In the genomic region with DNA sequence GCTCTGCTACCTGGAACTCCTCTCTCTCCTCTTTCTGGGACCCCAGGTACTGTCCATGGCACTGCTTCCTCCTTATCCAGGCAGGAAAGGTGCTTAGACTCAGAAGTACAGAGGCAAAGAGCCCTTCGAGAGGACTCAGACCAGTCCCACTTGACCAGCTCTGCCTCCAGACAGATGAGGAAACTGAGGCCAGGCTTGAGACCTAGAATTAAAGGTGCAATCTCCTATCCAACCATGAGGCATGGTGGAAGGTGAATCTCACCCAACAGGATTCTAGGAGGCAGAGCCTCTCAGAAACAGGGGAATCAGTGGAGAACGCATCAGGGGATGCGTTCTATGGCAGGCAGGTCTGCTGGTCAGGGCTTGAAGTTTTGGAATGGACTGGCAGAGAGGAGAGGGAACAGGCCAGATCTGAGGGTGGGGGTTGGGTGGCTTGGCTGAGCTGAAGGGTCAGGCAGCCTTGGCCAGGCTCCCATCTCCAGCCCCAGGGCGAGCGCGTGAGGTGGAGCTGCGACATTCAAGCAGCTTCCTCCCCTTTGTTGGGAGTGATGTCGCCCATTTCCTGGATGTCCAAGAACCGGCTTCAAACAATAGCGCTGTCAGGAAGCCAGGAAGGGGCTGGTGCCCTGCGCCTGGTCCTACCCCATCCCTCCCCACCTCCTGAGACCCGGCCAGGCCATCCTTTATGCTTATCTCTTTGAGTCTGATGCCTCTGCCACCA, we compare ENCODE assay signal across 27 cellular contexts. TPM values are rescaled to one million over a fixed set of nuclear protein-coding genes. Genes with fewer than 3 reads are reported as not detected.
DNase-seq lines count a peak whose midpoint lies in the region; ATAC-seq and TF ChIP-seq lines count a peak whose summit lies in the region.
"Had no signal": no experiment of that assay in that cellular context is flagged by ENCODE, and none has a peak within 500 bp of the region (broad histone marks: within the 10 kb centered on the region; RNA-seq: fewer than 3 reads in every experiment).

No MANE protein-coding gene starts in this region.

- H2BK120ac ChIP-seq in neuronal stem cell (ENCODE audit: low read depth, low read length), result no peak overlapping the region

- H2AK5ac ChIP-seq in neuronal stem cell (ENCODE audit: low read depth, low read length), result no peak overlapping the region

- H3K9me2 ChIP-seq in PC-3 (replicated peaks; ENCODE audit: low read length), result no peaks in the 10 kb centered on the region

- no peak overlapping the region for H3K4me3 ChIP-seq in neuronal stem cell (ENCODE audit: low read length in 2 of 2)
- no peak overlapping the region for H3K4me3 ChIP-seq in PC-3 (ENCODE audit: low read length)
- H3K4me3 ChIP-seq: esophagus squamous epithelium, GM23248, SJCRH30, thoracic aorta had no signal

- H3K79me1 ChIP-seq in neuronal stem cell (ENCODE audit: low read depth, low read length), result no peaks in the 10 kb centered on the region

- H3K4me1 ChIP-seq in neuronal stem cell (ENCODE audit: control insufficient read depth in 2 of 2, insufficient read depth in 1 of 2, low read depth in 1 of 2, low read length in 2 of 2) (peaks cover 18 to 21% of the 10 kb centered on the region in 2 donors), PC-3 (ENCODE audit: insufficient read depth, low read length) (no peaks in the 10 kb centered on the region)

- no TSS peak for BruUV-seq in PC-3 (replicated peaks; lab: Mats Ljungman, UMichigan)

- whole genome bisulfite sequencing in neuronal stem cell (ENCODE audit: extremely low coverage in 2 of 2, insufficient read length in 2 of 2, insufficient replicate concordance in 1 of 2), 2 donors, result no CpG with 5 or more reads among the region's 12 CpGs

- H3K14ac ChIP-seq in neuronal stem cell (ENCODE audit: low read length), result no peak overlapping the region

- CTCF ChIA-PET in PC-3 (lab: Charles Lee), result no interaction called here

- H3K27me3 ChIP-seq in neuronal stem cell (ENCODE audit: control insufficient read depth in 3 of 3, insufficient read depth in 3 of 3, low read depth in 1 of 3, low read length in 3 of 3), result peaks cover 0 to 70% (median 59%) of the 10 kb centered on the region in 3 experiments
- no peaks in the 10 kb centered on the region for H3K27me3 ChIP-seq in PC-3 (ENCODE audit: low read length)

- no peak overlapping the region for H3K4me2 ChIP-seq in neuronal stem cell (ENCODE audit: insufficient read depth, low read length, poor library complexity, severe bottlenecking)
- H3K4me2 ChIP-seq in PC-3 (ENCODE audit: low read length), result no peak overlapping the region

- no peaks in the 10 kb centered on the region for H4K20me1 ChIP-seq in PC-3 (ENCODE audit: low read length)

- H3K9me3 ChIP-seq in neuronal stem cell (replicated peaks in 1 of 2; ENCODE audit: control insufficient read depth in 2 of 2, insufficient read depth in 1 of 2, low read depth in 1 of 2, low read length in 2 of 2) (no peaks in the 10 kb centered on the region), PC-3 (ENCODE audit: low read length) (no peaks in the 10 kb centered on the region)
- H3K9me3 ChIP-seq: esophagus squamous epithelium, SJCRH30, thoracic aorta had no signal

- no peak for TF ChIP-seq CTCF in PC-3 (conservative IDR thresholded peaks at IDR 0.05; ENCODE audit: low read depth, low read length)

- ATAC-seq in Right ventricle myocardium inferior, result no peak
- ATAC-seq in left ventricle myocardium superior, result peak; percentile 49
- ATAC-seq in HG02840 (IDR thresholded peaks at IDR 0.05; ENCODE audit: low FRiP score, unreplicated experiment), result no peak
- ATAC-seq in GM18502 (IDR thresholded peaks at IDR 0.05; ENCODE audit: poor library complexity, unreplicated experiment), result no peak
- ATAC-seq in PC-3, result no peak
- ATAC-seq in GM21526 (IDR thresholded peaks at IDR 0.05; ENCODE audit: low FRiP score, unreplicated experiment), result no peak
- ATAC-seq: activated CD8-positive, alpha-beta T cell treated with anti-CD3 and anti-CD28 coated beads for 36 hours; activated naive CD8-positive, alpha-beta T cell treated with anti-CD3 and anti-CD28 coated beads, Interleukin-2, amount 50 U/mL, for 24 hours; Panc1 had no signal

- H3K23ac ChIP-seq in neuronal stem cell (ENCODE audit: low read depth, low read length, poor library complexity), result peak overlapping the region; percentile 8

- H3K27ac ChIP-seq in neuronal stem cell (replicated peaks; ENCODE audit: low read length), result no peak overlapping the region
- H3K27ac ChIP-seq in PC-3 (ENCODE audit: low read length), result no peak overlapping the region
- H3K27ac ChIP-seq: 22Rv1, GM23248, SJCRH30, thoracic aorta had no signal

- H3F3A ChIP-seq in PC-3 (ENCODE audit: low read length, unreplicated experiment), result no peaks in the 10 kb centered on the region

- H3K18ac ChIP-seq in neuronal stem cell (ENCODE audit: low read length), result no peak overlapping the region

- intact Hi-C loops in Right ventricle myocardium inferior (cut with DNase I) (no loop called here), cardiac septum (cut with DNase I) (no loop called here), left ventricle myocardium superior (cut with micrococcal nuclease) (no loop called here), PC-3 (cut with micrococcal nuclease) (no loop called here)

- POLR2A ChIA-PET in PC-3 (lab: Charles Lee; ENCODE audit: unreplicated experiment), result no interaction called here

- H2BK5ac ChIP-seq in neuronal stem cell (ENCODE audit: low read length), result peak overlapping the region; percentile 19

- H2AFZ ChIP-seq in neuronal stem cell (ENCODE audit: low read length) (no peak overlapping the region), PC-3 (ENCODE audit: low read length) (no peak overlapping the region)
- H2AFZ ChIP-seq: GM23248 had no signal

- H3K9ac ChIP-seq in neuronal stem cell (ENCODE audit: low read depth, low read length, poor library complexity) (peak overlapping the region; percentile 27), PC-3 (ENCODE audit: low read length) (no peak overlapping the region)
- H3K9ac ChIP-seq: GM23248 had no signal

- H4K8ac ChIP-seq in neuronal stem cell (ENCODE audit: low read depth, low read length), result no peak overlapping the region

- no peak overlapping the region for H2BK12ac ChIP-seq in neuronal stem cell (ENCODE audit: low read length)

- H3K36me3 ChIP-seq in neuronal stem cell (replicated peaks in 1 of 2; ENCODE audit: control insufficient read depth in 2 of 2, insufficient read depth in 2 of 2, low read length in 2 of 2), result no peaks in the 10 kb centered on the region
- H3K36me3 ChIP-seq in PC-3 (ENCODE audit: low read depth, low read length), result no peaks in the 10 kb centered on the region
- H3K36me3 ChIP-seq: esophagus squamous epithelium, SJCRH30, thoracic aorta had no signal

- no peak overlapping the region for H3K4ac ChIP-seq in neuronal stem cell (ENCODE audit: low read length)

- peak; percentile 74 for DNase-seq in Right ventricle myocardium inferior (ENCODE audit: missing footprints)
- no peak for DNase-seq in cardiac septum (ENCODE audit: low spot score)
- DNase-seq in left ventricle myocardium superior, result peak; percentile 66
- no peak for DNase-seq in neuronal stem cell (ENCODE audit: low spot score)
- no peak for DNase-seq in PC-3
- DNase-seq: activated CD4-positive, CD25-positive, alpha-beta regulatory T cell treated with anti-CD3 and anti-CD28 coated beads, Interleukin-2, amount 50 U/mL, for 72 hours; activated CD8-positive, alpha-beta T cell treated with anti-CD3 and anti-CD28 coated beads for 36 hours; activated gamma-delta T cell; activated naive CD8-positive, alpha-beta T cell treated with anti-CD3 and anti-CD28 coated beads, Interleukin-2, amount 50 U/mL, for 24 hours; CD4-positive, CD25-positive, alpha-beta regulatory T cell; DMS 273 treated with DMSO at 0.1 percent for 48 hours; effector memory CD4-positive, alpha-beta T cell; esophagus squamous epithelium; GM23248; KG1; NCI-H146; NCI-H2171 treated with DMSO at 0.1 percent for 48 hours; NCI-H524 treated with DMSO at 0.1 percent for 48 hours; SJCRH30; stimulated activated naive CD4-positive, alpha-beta T cell treated with Interleukin-2 at 50 U/mL for 16 hours had no signal

- no peaks in the 10 kb centered on the region for H3K79me2 ChIP-seq in PC-3 (ENCODE audit: low read length)

- no peak overlapping the region for H4K91ac ChIP-seq in neuronal stem cell (ENCODE audit: low read depth, low read length, poor library complexity)

- no peak overlapping the region for H2BK15ac ChIP-seq in neuronal stem cell (ENCODE audit: low read length)

RNA-seq across cellular contexts. Expression of a gene that starts 26.2 kb away (rescaled TPM):
- total RNA-seq in Right ventricle myocardium inferior (297 TPM), cardiac septum (230 TPM), left ventricle myocardium superior (321 TPM), PC-3 (2014; rRNA removed) (67.5 and 71.4 TPM in 2 replicates)
- polyA plus RNA-seq in neuronal stem cell (2013, experiment 1 of 2), result 74.6 TPM
- 76.8 TPM for polyA plus RNA-seq in neuronal stem cell (2013, experiment 2 of 2)

RNA-seq across cellular contexts. Expression of a gene that starts 26.3 kb away (rescaled TPM):
- total RNA-seq in Right ventricle myocardium inferior (not detected), cardiac septum (not detected), left ventricle myocardium superior (not detected), PC-3 (2014; rRNA removed) (not detected in 2 replicates)
- polyA plus RNA-seq in neuronal stem cell (2013, experiment 1 of 2), result 0.61 TPM
- 1.4 TPM for polyA plus RNA-seq in neuronal stem cell (2013, experiment 2 of 2)
- total RNA-seq: activated CD8-positive, alpha-beta T cell treated with anti-CD3 and anti-CD28 coated beads for 36 hours; CD4-positive, CD25-positive, alpha-beta regulatory T cell; esophagus squamous epithelium; GM23248; SJCRH30; thoracic aorta had no signal
- polyA plus RNA-seq: CD4-positive, CD25-positive, alpha-beta regulatory T cell; GM23248; keratinocyte had no signal

RNA-seq across cellular contexts. Expression of a gene that starts 40.3 kb away (rescaled TPM):
- 5.0 TPM for total RNA-seq in Right ventricle myocardium inferior
- 12.6 TPM for total RNA-seq in cardiac septum
- total RNA-seq in left ventricle myocardium superior, result 5.8 TPM
- 2.0 TPM for polyA plus RNA-seq in neuronal stem cell (2013, experiment 1 of 2)
- polyA plus RNA-seq in neuronal stem cell (2013, experiment 2 of 2), result 1.4 TPM
- total RNA-seq in PC-3 (2014; rRNA removed), result 7.0 and 8.9 TPM in 2 replicates

Comparison
In these comparisons a context has a peak if more than half of its experiments do, and no peak if none do; other contexts are left out.
1. DNase-seq: peak in Right ventricle myocardium inferior (single experiment) and left ventricle myocardium superior (single experiment); none in cardiac septum (single experiment), neuronal stem cell (single experiment) and PC-3 (single experiment).